21 cellular contexts compared by ENCODE assay signal in the genomic region with DNA sequence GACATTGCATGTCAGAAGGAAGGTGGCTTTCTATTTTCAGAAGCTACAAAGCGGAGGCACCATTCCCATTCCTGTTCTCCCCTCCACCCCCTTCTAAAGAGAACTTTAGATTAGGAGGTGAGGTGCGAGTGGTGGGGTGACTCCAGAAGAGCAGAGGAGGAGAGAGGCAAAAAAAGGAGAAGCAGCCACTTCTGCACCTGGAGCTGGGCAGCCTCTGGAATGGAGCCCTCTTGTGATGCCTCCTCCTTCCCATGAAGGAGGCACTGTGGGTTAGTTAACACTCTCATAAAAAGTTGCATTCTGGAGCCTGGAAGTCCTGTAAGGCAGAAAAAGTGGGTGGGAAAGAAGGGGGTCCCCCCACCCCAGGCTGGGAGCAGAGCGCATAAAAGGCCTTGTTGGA. TPM values are rescaled to one million over a fixed set of nuclear protein-coding genes. Genes with fewer than 3 reads are reported as not detected.
DNase-seq lines count a peak whose midpoint lies in the region; ATAC-seq, FAIRE-seq and TF ChIP-seq lines count a peak whose summit lies in the region.
"Had no signal": no experiment of that assay in that cellular context is flagged by ENCODE, and none has a peak within 500 bp of the region (broad histone marks: within the 10 kb centered on the region; RNA-seq: fewer than 3 reads in every experiment).

No MANE protein-coding gene starts in this region.

- no peak overlapping the region for H3K4ac ChIP-seq in H1 (replicated peaks; ENCODE audit: insufficient read length, low read depth, low read length)

- DNase-seq in NCI-H1105 treated with DMSO at 0.1 percent for 48 hours (lab: John Stamatoyannopoulos, UW) = peak; percentile 62
- no peak for DNase-seq in NCI-H1105 (lab: John Stamatoyannopoulos, UW)
- DNase-seq in stimulated activated naive CD8-positive, alpha-beta T cell treated with anti-CD3 and anti-CD28 coated beads, Interleukin-15, amount 100 ng/mL, for 72 hours = no peak
- no peak for DNase-seq in stimulated activated naive CD8-positive, alpha-beta T cell treated with anti-CD3 and anti-CD28 coated beads, Interleukin-15, Interleukin-2, amounts not matched to agents 100 U/mL and 50 U/mL, for 24 hours
- no peak for DNase-seq in H1 (ENCODE audit: low read depth in 1 of 2, low spot score in 2 of 2)
- DNase-seq in progenitor cell of endocrine pancreas (ENCODE audit: low spot score, unreplicated experiment) = no peak
- no peak for DNase-seq in T-helper 17 cell
- DNase-seq: CD8-positive, alpha-beta T cell; COR-L47; GOT3 had no signal

- peaks cover 0 to 13% (median 0%) of the 10 kb centered on the region in 4 experiments; a peak in 1 of 8 replicates for H3K36me3 ChIP-seq in H1 (ENCODE audit: control insufficient read depth in 2 of 4, insufficient read depth in 4 of 4, low read length in 3 of 4)

- no peak overlapping the region for H3K23ac ChIP-seq in H1 (ENCODE audit: insufficient read length)

- no peaks in the 10 kb centered on the region for H3K9me3 Mint-ChIP-seq in stimulated activated naive CD8-positive, alpha-beta T cell treated with anti-CD3 and anti-CD28 coated beads, Interleukin-15, amount 100 ng/mL, for 72 hours
- H3K9me3 Mint-ChIP-seq in progenitor cell of endocrine pancreas (ENCODE audit: low read depth) = no peaks in the 10 kb centered on the region
- H3K9me3 Mint-ChIP-seq: CD8-positive, alpha-beta T cell had no signal

- no peak overlapping the region for H2AK5ac ChIP-seq in H1 (ENCODE audit: low read depth, low read length)

- no peak overlapping the region for H3K27ac ChIP-seq in H1 (ENCODE audit: low read depth, low read length)
- H3K27ac ChIP-seq: 22Rv1, HL-60 had no signal

- no peak overlapping the region for H3K4me3 ChIP-seq in H1 (ENCODE audit: extremely low read depth in 1 of 4, insufficient read depth in 2 of 4, low read depth in 3 of 4, low read length in 4 of 4)
- H3K4me3 ChIP-seq: GM12878 had no signal

- 0 out of 4 replicates have a peak overlapping the region, but pooled peaks of 1 of the 2 experiments have one; percentile 21 for H3K4me2 ChIP-seq in H1 (ENCODE audit: insufficient read depth in 1 of 2, low read depth in 2 of 2, low read length in 2 of 2)

- H3K27me3 ChIP-seq in H1 (replicated peaks in 1 of 4; ENCODE audit: control insufficient read depth in 3 of 4, extremely low read depth in 1 of 4, insufficient read depth in 3 of 4, low read length in 3 of 4) = peaks cover 96 to 100% (median 98%) of the 10 kb centered on the region in 4 experiments

- peaks cover 2 to 25% (median 10%) of the 10 kb centered on the region in 4 experiments for H3K4me1 ChIP-seq in H1 (replicated peaks in 1 of 4; ENCODE audit: control insufficient read depth in 3 of 4, insufficient read depth in 4 of 4, low read length in 3 of 4)

- H3K9me3 ChIP-seq in H1 (ENCODE audit: insufficient read depth in 2 of 2, low read depth in 1 of 2, low read length in 1 of 2) = no peaks in the 10 kb centered on the region
- no peaks in the 10 kb centered on the region for H3K9me3 ChIP-seq in T-helper 17 cell (ENCODE audit: control insufficient read depth, low read length, poor library complexity, severe bottlenecking)

- FAIRE-seq in H1 (lab: Jason Lieb, UNC) = no peak
- FAIRE-seq: D721Med, GM12878, GM18507 had no signal

- H3K4me3 Mint-ChIP-seq in stimulated activated naive CD8-positive, alpha-beta T cell treated with anti-CD3 and anti-CD28 coated beads, Interleukin-15, amount 100 ng/mL, for 72 hours = no peak overlapping the region
- H3K4me3 Mint-ChIP-seq in progenitor cell of endocrine pancreas (ENCODE audit: low read depth) (no peak overlapping the region), T-helper 17 cell (no peak overlapping the region)
- H3K4me3 Mint-ChIP-seq: CD8-positive, alpha-beta T cell had no signal

- H4K5ac ChIP-seq in H1 (ENCODE audit: insufficient read length, low read depth, low read length) = no peak overlapping the region

- H4K20me1 ChIP-seq in H1 (replicated peaks in 1 of 2; ENCODE audit: control insufficient read depth in 1 of 2, insufficient read depth in 2 of 2, low read length in 2 of 2) = peaks cover 24 to 30% of the 10 kb centered on the region in 2 experiments

- H3K14ac ChIP-seq in H1 (ENCODE audit: insufficient read length) = no peak overlapping the region

- H3K27me3 Mint-ChIP-seq in stimulated activated naive CD8-positive, alpha-beta T cell treated with anti-CD3 and anti-CD28 coated beads, Interleukin-15, amount 100 ng/mL, for 72 hours = peaks cover 97% of the 10 kb centered on the region
- H3K27me3 Mint-ChIP-seq in progenitor cell of endocrine pancreas = peaks cover 63% of the 10 kb centered on the region
- H3K27me3 Mint-ChIP-seq in T-helper 17 cell = peaks cover 75% of the 10 kb centered on the region

- peaks cover 6% of the 10 kb centered on the region for H3K36me3 Mint-ChIP-seq in progenitor cell of endocrine pancreas (ENCODE audit: insufficient read depth)
- H3K36me3 Mint-ChIP-seq in T-helper 17 cell (ENCODE audit: low read depth) = peaks cover 2% of the 10 kb centered on the region
- H3K36me3 Mint-ChIP-seq: CD14-positive monocyte; CD8-positive, alpha-beta T cell had no signal

- no peak overlapping the region for H2BK12ac ChIP-seq in H1 (ENCODE audit: low read depth, low read length)

- no peaks in the 10 kb centered on the region for H3K79me1 ChIP-seq in H1 (ENCODE audit: low read depth, low read length)

- no peak overlapping the region; the same call in 1 of the 2 replicates for H3K18ac ChIP-seq in H1 (ENCODE audit: extremely low read depth, low read length)

- no peak overlapping the region for H2BK120ac ChIP-seq in H1 (replicated peaks; ENCODE audit: low read depth, low read length)

- H3K23me2 ChIP-seq in H1 (ENCODE audit: low read depth, low read length) = peaks cover 10% of the 10 kb centered on the region; the same call in 1 of the 2 replicates

- H3K27ac Mint-ChIP-seq in stimulated activated naive CD8-positive, alpha-beta T cell treated with anti-CD3 and anti-CD28 coated beads, Interleukin-15, amount 100 ng/mL, for 72 hours = no peak overlapping the region
- H3K27ac Mint-ChIP-seq in progenitor cell of endocrine pancreas (peak overlapping the region; percentile 77), T-helper 17 cell (no peak overlapping the region)
- H3K27ac Mint-ChIP-seq: CD14-positive monocyte; CD8-positive, alpha-beta T cell had no signal

- no peak for TF ChIP-seq POLR2A in H1 (IDR thresholded peaks at IDR 0.05; ENCODE audit: control extremely low read depth in 1 of 2, low read depth in 2 of 2, low read length in 2 of 2)

- H3K79me2 ChIP-seq in H1 (ENCODE audit: control insufficient read depth in 1 of 2, insufficient read depth in 2 of 2, low read length in 2 of 2) = no peaks in the 10 kb centered on the region

- TF ChIP-seq EP300 in H1 (IDR thresholded peaks at IDR 0.05; ENCODE audit: borderline replicate concordance in 1 of 2, low read depth in 2 of 2, low read length in 2 of 2) = no peak

- H2AFZ ChIP-seq in H1 (ENCODE audit: low read length) = no peak overlapping the region

- no peak overlapping the region for H2BK5ac ChIP-seq in H1 (ENCODE audit: low read depth, low read length)

- CTCF ChIA-PET in H1 (lab: Charles Lee; ENCODE audit: partially characterized antibody) = interaction anchor here (0.7 to 1.6 kb wide), 7 partner anchors 11 to 151 kb away, joined by 3 to 7 read pairs (median 3); no protein-coding TSS in a partner anchor

- no peak overlapping the region for H4K8ac ChIP-seq in H1 (ENCODE audit: extremely low read depth, insufficient read depth, low read length)

- TF ChIP-seq RAD21 in H1 (IDR thresholded peaks at IDR 0.05 in 1 of 2, conservative IDR thresholded peaks at IDR 0.05 in 1 of 2; ENCODE audit: low read depth in 2 of 2, low read length in 2 of 2) = no peak

- H2BK20ac ChIP-seq in H1 (ENCODE audit: low read length) = no peak overlapping the region

- peaks cover 13% of the 10 kb centered on the region for H3K4me1 Mint-ChIP-seq in stimulated activated naive CD8-positive, alpha-beta T cell treated with anti-CD3 and anti-CD28 coated beads, Interleukin-15, amount 100 ng/mL, for 72 hours
- peaks cover 42% of the 10 kb centered on the region for H3K4me1 Mint-ChIP-seq in progenitor cell of endocrine pancreas (ENCODE audit: low read depth)
- no peaks in the 10 kb centered on the region for H3K4me1 Mint-ChIP-seq in T-helper 17 cell

- ATAC-seq in stimulated activated naive CD8-positive, alpha-beta T cell treated with anti-CD3 and anti-CD28 coated beads, Interleukin-15, amount 100 ng/mL, for 72 hours = peak; percentile 10
- ATAC-seq in stimulated activated naive CD8-positive, alpha-beta T cell treated with anti-CD3 and anti-CD28 coated beads, Interleukin-15, Interleukin-2, amounts not matched to agents 100 U/mL and 50 U/mL, for 24 hours = no peak
- no peak for ATAC-seq in HG03457 (IDR thresholded peaks at IDR 0.05; ENCODE audit: unreplicated experiment)
- ATAC-seq in T-helper 17 cell = no peak
- ATAC-seq: CD8-positive, alpha-beta T cell; GM12878; HCT116 had no signal

- H3K56ac ChIP-seq in H1 (replicated peaks; ENCODE audit: insufficient read length, low read depth, low read length) = no peak overlapping the region

- 20% methylated on average over 3 of the region's 3 CpGs; no CpG with 5 or more reads in 1 of the 2 experiments for WGBS in H1 (ENCODE audit: extremely low coverage in 1 of 2, insufficient coverage in 1 of 2, insufficient read length in 1 of 2, insufficient replicate concordance in 2 of 2, low coverage in 1 of 2, low lambda C conversion rate in 2 of 2, missing lambda C conversion rate in 1 of 2), 2 experiments

- TF ChIP-seq CTCF in H1 (IDR thresholded peaks at IDR 0.05; ENCODE audit: control extremely low read depth in 1 of 3, insufficient read depth in 1 of 3, low read depth in 1 of 3, low read length in 3 of 3) = no peak
- TF ChIP-seq CTCF in progenitor cell of endocrine pancreas (IDR thresholded peaks at IDR 0.05; ENCODE audit: unreplicated experiment) = no peak

- H4K91ac ChIP-seq in H1 (replicated peaks; ENCODE audit: insufficient read length, low read length) = no peak overlapping the region

- POLR2A ChIA-PET in H1 (lab: Charles Lee; ENCODE audit: partially characterized antibody) = no interaction called here

- no peak overlapping the region for H2BK15ac ChIP-seq in H1 (ENCODE audit: low read length)

- H3K9ac ChIP-seq in H1 (replicated peaks in 1 of 4; ENCODE audit: extremely low read depth in 1 of 4, low read depth in 3 of 4, low read length in 3 of 4) = no peak overlapping the region

TF ChIP-seq in H1, 55 proteins besides CTCF, POLR2A, EP300 and RAD21 (continues in another document):
- peak; percentile 24 for TF ChIP-seq CTBP2 (IDR thresholded peaks at IDR 0.05; ENCODE audit: borderline replicate concordance, insufficient read depth, insufficient read length, low read length)

RNA-seq across cellular contexts. Expression of a gene that starts 4.8 kb away (rescaled TPM):
- total RNA-seq in H1 (2021; fragmentation: NEBNext Ultra II Directional; extraction: Animal tissue kit (Norgen Biotek cat#: 25700)) = not detected in 2 replicates
- polyA plus RNA-seq in H1 (2011; rRNA removed) = not detected in 2 replicates
- not detected for polyA plus RNA-seq in H1 (2011; cell fraction: cytosol; rRNA removed)
- polyA plus RNA-seq in H1 (2011; cell fraction: nucleus; rRNA removed) = not detected
- not detected in 4 replicates for polyA plus RNA-seq in H1 (2012, experiment 1 of 2)
- not detected for polyA plus RNA-seq in H1 (2012, experiment 2 of 2)
- not detected for polyA plus RNA-seq in H1 (2013, experiment 1 of 2)
- polyA plus RNA-seq in H1 (2013, experiment 2 of 2) = not detected
- polyA minus RNA-seq in H1 (2011; rRNA and poly(A)+ RNA removed) = not detected in 2 replicates
- not detected for polyA minus RNA-seq in H1 (2011; cell fraction: cytosol; rRNA and poly(A)+ RNA removed)
- polyA minus RNA-seq in H1 (2011; cell fraction: nucleus; rRNA and poly(A)+ RNA removed) = not detected
- 41.3 and 50.7 TPM in 2 replicates for total RNA-seq in progenitor cell of endocrine pancreas
- total RNA-seq in T-helper 17 cell = not detected
- total RNA-seq: A673; CD8-positive, alpha-beta T cell; G401; GM12878 had no signal
- polyA plus RNA-seq: BJ, CD14-positive monocyte, GM12878 had no signal

Comparison
In these comparisons a context has a peak if more than half of its experiments do, and no peak if none do; other contexts are left out.
1. RNA of a gene that starts 4.8 kb away (total RNA-seq): 41.3 to 50.7 TPM in progenitor cell of endocrine pancreas; not detected in H1 and not detected in T-helper 17 cell; every median in the first group is over 10 times any median in the second.